Comparison of ENCODE assay signal across 16 cellular contexts in the genomic region with DNA sequence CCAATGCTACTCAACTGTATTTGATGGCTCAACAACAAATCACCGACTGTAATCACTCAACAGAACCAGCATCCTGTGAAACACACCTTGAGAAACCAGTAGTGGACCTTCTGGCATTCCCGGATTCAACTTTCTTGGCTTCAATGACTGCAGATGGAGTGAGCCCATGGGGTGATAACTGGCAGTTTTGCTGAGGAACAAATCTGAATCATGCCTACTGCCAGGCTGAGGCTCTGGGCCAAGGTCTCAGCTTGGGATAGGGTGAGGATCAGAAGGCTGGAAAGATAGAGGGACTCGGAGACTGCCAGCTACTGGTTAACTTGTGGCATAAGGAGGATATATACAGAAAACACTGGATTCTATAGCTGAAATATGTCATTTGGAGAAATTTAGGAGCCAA.
DNase-seq lines count a peak whose midpoint lies in the region; ATAC-seq and TF ChIP-seq lines count a peak whose summit lies in the region.
"Had no signal": no experiment of that assay in that cellular context is flagged by ENCODE, and none has a peak within 500 bp of the region (broad histone marks: within the 10 kb centered on the region; RNA-seq: fewer than 3 reads in every experiment).

No MANE protein-coding gene starts in this region.

- H4K20me1 ChIP-seq in neural progenitor cell (ENCODE audit: low read depth) = no peaks in the 10 kb centered on the region
- H4K20me1 ChIP-seq: BLaER1 had no signal

- no peaks in the 10 kb centered on the region for H3K36me3 ChIP-seq in heart left ventricle
- peaks cover 5% of the 10 kb centered on the region for H3K36me3 ChIP-seq in neural progenitor cell
- H3K36me3 ChIP-seq: BLaER1 had no signal

- 75 to 87% (median 77%) methylated on average over 3 of the region's 3 CpGs for WGBS in heart left ventricle, 4 donors

- H3K36me3 Mint-ChIP-seq in neural progenitor cell = peaks cover 11% of the 10 kb centered on the region
- H3K36me3 Mint-ChIP-seq: CD4-positive, alpha-beta memory T cell had no signal

- H3K9me3 Mint-ChIP-seq in neural progenitor cell = peaks cover 2% of the 10 kb centered on the region

- H3K4me3 ChIP-seq in heart left ventricle (no peak overlapping the region), neural progenitor cell (no peak overlapping the region)
- H3K4me3 ChIP-seq: BLaER1, GM12878 had no signal

- no peak overlapping the region for H3K4me3 Mint-ChIP-seq in neural progenitor cell
- H3K4me3 Mint-ChIP-seq: CD14-positive monocyte; CD4-positive, alpha-beta memory T cell; H9 had no signal

- H3K27me3 ChIP-seq in heart left ventricle (no peaks in the 10 kb centered on the region), neural progenitor cell (no peaks in the 10 kb centered on the region)
- H3K27me3 ChIP-seq: BLaER1 had no signal

- H3K79me2 ChIP-seq in neural progenitor cell (ENCODE audit: low read depth) = no peaks in the 10 kb centered on the region

- intact Hi-C loops in Right ventricle myocardium superior (cut with DNase I) = loop anchor here (2.0 to 10.0 kb wide), 2 partner anchors 261 to 349 kb away; no protein-coding TSS in a partner anchor
- intact Hi-C loops in heart left ventricle (cut with DNase I) = loop anchor here (2.0 to 10.0 kb wide), 10 partner anchors 62 to 589 kb away; partner anchors contain the start of genes RPE65 (in 2 of the 10) and DIRAS3 (in 1 of the 10)

- no peak for TF ChIP-seq POLR2A in heart left ventricle (IDR thresholded peaks at IDR 0.05)

- no peak overlapping the region for H3K9ac ChIP-seq in neural progenitor cell
- H3K9ac ChIP-seq: BLaER1 had no signal

- peaks cover 18% of the 10 kb centered on the region for H3F3A ChIP-seq in neural progenitor cell (ENCODE audit: low read depth)

- TF ChIP-seq CTCF in heart left ventricle (IDR thresholded peaks at IDR 0.05) (no peak), neural progenitor cell (IDR thresholded peaks at IDR 0.05) (no peak)

- H3K4me1 Mint-ChIP-seq in neural progenitor cell = peaks cover 24% of the 10 kb centered on the region

- H3K27ac ChIP-seq in heart left ventricle (no peak overlapping the region), neural progenitor cell (no peak overlapping the region)
- H3K27ac ChIP-seq: 22Rv1, BLaER1 had no signal

- no peaks in the 10 kb centered on the region for H3K27me3 Mint-ChIP-seq in neural progenitor cell (ENCODE audit: insufficient read depth, low read depth)

- H2AFZ ChIP-seq in neural progenitor cell (replicated peaks) = no peak overlapping the region

- DNase-seq in Right ventricle myocardium superior (no peak), heart left ventricle (no peak), NCI-H446 (lab: John Stamatoyannopoulos, UW) (peak; percentile 27 to 72), cerebellum (ENCODE audit: low spot score) (peak; percentile 33), T-helper 9 cell (no peak), neural progenitor cell (ENCODE audit: low spot score) (no peak)
- DNase-seq: Calu3; CD4-positive, alpha-beta memory T cell; DMS79 treated with DMSO at 0.1 percent for 48 hours; H9 had no signal

- H3K4me1 ChIP-seq in heart left ventricle (peaks cover 0 to 32% (median 20%) of the 10 kb centered on the region in 12 donors), neural progenitor cell (no peaks in the 10 kb centered on the region)

- H3K27ac Mint-ChIP-seq in neural progenitor cell = no peak overlapping the region
- H3K27ac Mint-ChIP-seq: CD14-positive monocyte; CD4-positive, alpha-beta memory T cell; H9 had no signal

- no peak overlapping the region for H3K4me2 ChIP-seq in neural progenitor cell
- H3K4me2 ChIP-seq: BLaER1 had no signal

- H3K9me3 ChIP-seq in heart left ventricle (no peaks in the 10 kb centered on the region), neural progenitor cell (ENCODE audit: low read depth) (no peaks in the 10 kb centered on the region)
- H3K9me3 ChIP-seq: BLaER1 had no signal

- ATAC-seq in Right ventricle myocardium superior (ENCODE audit: poor library complexity) = peak; percentile 33
- no peak for ATAC-seq in heart left ventricle
- no peak for ATAC-seq in HG02938 (IDR thresholded peaks at IDR 0.05; ENCODE audit: unreplicated experiment)
- ATAC-seq: GM12878, HepG2 had no signal

Comparison
In these comparisons a context has a peak if more than half of its experiments do, and no peak if none do; other contexts are left out.
1. DNase-seq: peak in NCI-H446 (2 of 2) and cerebellum (single experiment); none in Right ventricle myocardium superior (single experiment), heart left ventricle (0 of 5), T-helper 9 cell (single experiment) and neural progenitor cell (single experiment).